1 cellular context compared by ENCODE assay signal in genomic region chr15:80694624-80695098, GRCh38.
TF ChIP-seq lines count a peak whose summit lies in the region.

No MANE protein-coding gene starts in this region.

TF ChIP-seq in HEK293, 187 proteins besides CTCF, POLR2A, EP300 and RAD21 (continued from another document and continues in another):
- TF ChIP-seq ZNF518A (tag by site-specific recombination; conservative IDR thresholded peaks at IDR 0.05; ENCODE audit: low read depth), result no peak
- TF ChIP-seq ZNF169 (tag by site-specific recombination; IDR thresholded peaks at IDR 0.05), result no peak
- TF ChIP-seq KLF17 (tag by site-specific recombination; IDR thresholded peaks at IDR 0.05), result 0 out of 2 replicates have a peak, but pooled peaks have one; percentile 15
- TF ChIP-seq ZBTB6 (tag by site-specific recombination; IDR thresholded peaks at IDR 0.05), result no peak
- no peak for TF ChIP-seq BCL6B (tag by site-specific recombination; IDR thresholded peaks at IDR 0.05)
- no peak for TF ChIP-seq ZNF645 (tag by site-specific recombination; IDR thresholded peaks at IDR 0.05)
- no peak for TF ChIP-seq MEIS1 (CRISPR knock-in tag; IDR thresholded peaks at IDR 0.05; ENCODE audit: borderline replicate concordance)
- TF ChIP-seq ZNF580 (tag by site-specific recombination; IDR thresholded peaks at IDR 0.05), result no peak
- TF ChIP-seq ZEB2 (tag by site-specific recombination; IDR thresholded peaks at IDR 0.05), result no peak; the same call in 1 of the 2 replicates
- TF ChIP-seq SCRT1 (tag by site-specific recombination; IDR thresholded peaks at IDR 0.05; ENCODE audit: borderline replicate concordance), result no peak
- no peak for TF ChIP-seq KLF8 (tag by site-specific recombination; IDR thresholded peaks at IDR 0.05)
- TF ChIP-seq ZNF549 (tag by site-specific recombination; IDR thresholded peaks at IDR 0.05), result no peak
- TF ChIP-seq PATZ1 (tag by site-specific recombination; IDR thresholded peaks at IDR 0.05), result peak; percentile 74
- no peak for TF ChIP-seq ZNF324 (tag by site-specific recombination; IDR thresholded peaks at IDR 0.05)
- TF ChIP-seq ZNF449 (tag by site-specific recombination; IDR thresholded peaks at IDR 0.05), result no peak
- TF ChIP-seq ZNF214 (tag by site-specific recombination; IDR thresholded peaks at IDR 0.05; ENCODE audit: borderline replicate concordance), result no peak
- no peak for TF ChIP-seq ZNF391 (tag by site-specific recombination; IDR thresholded peaks at IDR 0.05; ENCODE audit: borderline replicate concordance, low read depth)
- 0 out of 2 replicates have a peak, but pooled peaks have one; percentile 28 for TF ChIP-seq ZBTB10 (tag by site-specific recombination; IDR thresholded peaks at IDR 0.05)
- TF ChIP-seq ZNF426 (tag by site-specific recombination; IDR thresholded peaks at IDR 0.05), result no peak
- no peak for TF ChIP-seq KLF1 (tag by site-specific recombination; IDR thresholded peaks at IDR 0.05)
- no peak for TF ChIP-seq ZSCAN4 (tag by site-specific recombination; IDR thresholded peaks at IDR 0.05)
- TF ChIP-seq GLIS2 (tag by site-specific recombination; IDR thresholded peaks at IDR 0.05), result peak; percentile 83
- no peak for TF ChIP-seq ZNF514 (tag by site-specific recombination; IDR thresholded peaks at IDR 0.05)
- TF ChIP-seq ZNF280D (tag by site-specific recombination; IDR thresholded peaks at IDR 0.05), result no peak
- TF ChIP-seq IKZF3 (tag by site-specific recombination; IDR thresholded peaks at IDR 0.05), result 0 out of 2 replicates have a peak, but pooled peaks have one; percentile 39
- no peak for TF ChIP-seq ZNF16 (tag by site-specific recombination; IDR thresholded peaks at IDR 0.05; ENCODE audit: low read depth)
- TF ChIP-seq ZNF544 (tag by site-specific recombination; IDR thresholded peaks at IDR 0.05), result no peak
- TF ChIP-seq ZNF335 (tag by site-specific recombination; conservative IDR thresholded peaks at IDR 0.05), result peak; percentile 85
- no peak for TF ChIP-seq BCL11A (tag by site-specific recombination; IDR thresholded peaks at IDR 0.05; ENCODE audit: low read depth)
- no peak for TF ChIP-seq ZNF362 (tag by site-specific recombination; IDR thresholded peaks at IDR 0.05)
- no peak for TF ChIP-seq ZNF423 (tag by site-specific recombination; IDR thresholded peaks at IDR 0.05)
- TF ChIP-seq ZNF202 (tag by site-specific recombination; IDR thresholded peaks at IDR 0.05; ENCODE audit: borderline replicate concordance), result no peak
- TF ChIP-seq WT1 (tag by site-specific recombination; IDR thresholded peaks at IDR 0.05), result no peak
- TF ChIP-seq ZNF248 (tag by site-specific recombination; IDR thresholded peaks at IDR 0.05), result no peak
- no peak for TF ChIP-seq ZNF621 (tag by site-specific recombination; IDR thresholded peaks at IDR 0.05)
